17 cellular contexts compared by ENCODE assay signal in genomic region chr18:58900015-58900649, GRCh38. TPM values are rescaled to one million over a fixed set of nuclear protein-coding genes. Genes with fewer than 3 reads are reported as not detected.
A peak's percentile ranks its signal among the peaks of the same experiment; 100 is the strongest.
DNase-seq lines count a peak whose midpoint lies in the region; ATAC-seq and TF ChIP-seq lines count a peak whose summit lies in the region.
"Had no signal": no experiment of that assay in that cellular context is flagged by ENCODE, and none has a peak within 500 bp of the region (broad histone marks: within the 10 kb centered on the region; RNA-seq: fewer than 3 reads in every experiment).

No MANE protein-coding gene starts in this region.

- ATAC-seq in gastrocnemius medialis, result peak in 1 of 2 donors; percentile 14
- ATAC-seq in SK-N-SH treated with all-trans-retinoic acid at 6 μM for 48 hours, result no peak
- ATAC-seq: gastroesophageal sphincter, GM12878, HCT116 had no signal

- peak overlapping the region; percentile 34 for H3K4me2 ChIP-seq in OCI-LY3 (ENCODE audit: low read length)

- H3K4me1 ChIP-seq in OCI-LY3 (ENCODE audit: low read length) (peaks cover 43% of the 10 kb centered on the region), right atrium auricular region (peaks cover 0 to 43% of the 10 kb centered on the region in 2 donors), gastrocnemius medialis (peaks cover 11 to 31% of the 10 kb centered on the region in 2 donors)
- H3K4me1 ChIP-seq: pancreas had no signal

- H4K20me1 ChIP-seq in OCI-LY3 (ENCODE audit: insufficient read depth, low read length), result 0 out of 2 replicates have a peak, but pooled peaks cover 4% of the 10 kb centered on the region

- TF ChIP-seq CTCF in OCI-LY3 (IDR thresholded peaks at IDR 0.05; ENCODE audit: low read depth, low read length) (no peak), choroid plexus epithelial cell (conservative IDR thresholded peaks at IDR 0.05; ENCODE audit: low read depth, low read length) (peak; percentile 23), right atrium auricular region (IDR thresholded peaks at IDR 0.05) (no peak), gastrocnemius medialis (IDR thresholded peaks at IDR 0.05 in 4 of 5, conservative IDR thresholded peaks at IDR 0.05 in 1 of 5) (no peak)

- in situ Hi-C loops in gastrocnemius medialis (cut with MboI; ENCODE audit: low sequenced_read_pairs in 4 of 4), result no loop called here

- intact Hi-C loops in gastrocnemius medialis (cut with DNase I; ENCODE audit: low total_unique reads), result no loop called here

- peaks cover 68% of the 10 kb centered on the region for H3K79me2 ChIP-seq in OCI-LY3 (ENCODE audit: low read length)

- H2AFZ ChIP-seq in OCI-LY3 (ENCODE audit: low read depth, low read length), result no peak overlapping the region

- DNase-seq in choroid plexus epithelial cell (ENCODE audit: low read depth), result peak; percentile 51
- no peak for DNase-seq in right atrium auricular region (ENCODE audit: low spot score)
- no peak for DNase-seq in gastrocnemius medialis
- DNase-seq in DMS79 treated with DMSO at 0.1 percent for 48 hours (lab: John Stamatoyannopoulos, UW), result no peak
- no peak for DNase-seq in SW480 (ENCODE audit: low spot score)
- no peak for DNase-seq in DMS79 (lab: John Stamatoyannopoulos, UW)
- DNase-seq: activated CD4-positive, CD25-positive, alpha-beta regulatory T cell treated with anti-CD3 and anti-CD28 coated beads, Interleukin-2, amount 50 U/mL, for 72 hours; activated naive CD4-positive, alpha-beta T cell treated with Interleukin-2 at 50 U/mL for 16 hours; effector CD8-positive, alpha-beta T cell; IMR-90; NCI-H2029 treated with DMSO at 0.1 percent for 48 hours; pancreas had no signal

- H3K27ac ChIP-seq in OCI-LY3 (ENCODE audit: low read length) (peak overlapping the region; percentile 52), right atrium auricular region (peak overlapping the region; percentile 40 to 42), gastrocnemius medialis (peak overlapping the region; percentile 37 to 54 (median 52))
- H3K27ac ChIP-seq: pancreas had no signal

- no peak for TF ChIP-seq POLR2A in gastrocnemius medialis (IDR thresholded peaks at IDR 0.05)

- H3K27me3 ChIP-seq in OCI-LY3 (ENCODE audit: low read depth, low read length) (no peaks in the 10 kb centered on the region), right atrium auricular region (no peaks in the 10 kb centered on the region), gastrocnemius medialis (no peaks in the 10 kb centered on the region)
- H3K27me3 ChIP-seq: gastroesophageal sphincter, pancreas had no signal

- H3K9me3 ChIP-seq in OCI-LY3 (ENCODE audit: insufficient read depth, low read length) (no peaks in the 10 kb centered on the region), right atrium auricular region (no peaks in the 10 kb centered on the region), gastrocnemius medialis (no peaks in the 10 kb centered on the region)
- H3K9me3 ChIP-seq: gastroesophageal sphincter, pancreas had no signal

- H3K4me3 ChIP-seq in OCI-LY3 (ENCODE audit: low read length) (no peak overlapping the region), choroid plexus epithelial cell (ENCODE audit: low read depth, low read length) (no peak overlapping the region), right atrium auricular region (no peak overlapping the region), gastrocnemius medialis (no peak overlapping the region)
- H3K4me3 ChIP-seq: gastroesophageal sphincter, GM12878, pancreas had no signal

- no peak overlapping the region; the same call in 1 of the 2 replicates for H3K9ac ChIP-seq in OCI-LY3 (ENCODE audit: low read length)

- peaks cover 62% of the 10 kb centered on the region for H3K36me3 ChIP-seq in OCI-LY3 (replicated peaks; ENCODE audit: low read depth, low read length)
- H3K36me3 ChIP-seq in right atrium auricular region, result no peaks in the 10 kb centered on the region
- H3K36me3 ChIP-seq in gastrocnemius medialis, result peaks cover 0 to 7% of the 10 kb centered on the region in 2 donors
- H3K36me3 ChIP-seq: pancreas had no signal

TF ChIP-seq in SK-N-SH treated with all-trans-retinoic acid at 6 μM for 48 hours, 23 proteins besides CTCF, POLR2A, EP300 and RAD21:
- no peak for TF ChIP-seq ARNTL (CRISPR knock-in tag; IDR thresholded peaks at IDR 0.05; ENCODE audit: borderline replicate concordance, low read depth)
- no peak for TF ChIP-seq SNAI2 (CRISPR knock-in tag; IDR thresholded peaks at IDR 0.05)
- TF ChIP-seq OSR1 (CRISPR knock-in tag; IDR thresholded peaks at IDR 0.05), result no peak
- TF ChIP-seq ISL1 (CRISPR knock-in tag; IDR thresholded peaks at IDR 0.05), result no peak
- no peak for TF ChIP-seq RARB (CRISPR knock-in tag; IDR thresholded peaks at IDR 0.05)
- no peak for TF ChIP-seq ZFP30 (CRISPR knock-in tag; IDR thresholded peaks at IDR 0.05)
- TF ChIP-seq CREB5 (CRISPR knock-in tag; IDR thresholded peaks at IDR 0.05; ENCODE audit: low read depth), result no peak
- TF ChIP-seq ZFP3 (CRISPR knock-in tag; IDR thresholded peaks at IDR 0.05), result no peak
- TF ChIP-seq TCF4 (CRISPR knock-in tag; IDR thresholded peaks at IDR 0.05; ENCODE audit: borderline replicate concordance), result no peak
- TF ChIP-seq ZNF565 (CRISPR knock-in tag; conservative IDR thresholded peaks at IDR 0.05; ENCODE audit: low read depth), result no peak
- no peak for TF ChIP-seq ESRRG (CRISPR knock-in tag; IDR thresholded peaks at IDR 0.05)
- TF ChIP-seq BACH2 (CRISPR knock-in tag; IDR thresholded peaks at IDR 0.05; ENCODE audit: borderline replicate concordance), result no peak
- no peak for TF ChIP-seq ZNF70 (CRISPR knock-in tag; IDR thresholded peaks at IDR 0.05)
- TF ChIP-seq CSDC2 (CRISPR knock-in tag; IDR thresholded peaks at IDR 0.05), result no peak
- TF ChIP-seq TSHZ2 (CRISPR knock-in tag; IDR thresholded peaks at IDR 0.05), result no peak
- TF ChIP-seq POU6F1 (CRISPR knock-in tag; IDR thresholded peaks at IDR 0.05; ENCODE audit: borderline replicate concordance, low read depth), result no peak

RNA-seq across cellular contexts. Expression of gene ZNF532, which starts 35.5 kb away (rescaled TPM):
- total RNA-seq in right atrium auricular region (10 to 100 TPM; 53.1 to 59.5 TPM), gastrocnemius medialis (100 to 1,000 TPM in 1 of 4 donors, 10 to 100 TPM in 3; 54.7 to 124 (median 91.2) TPM)
